In the genomic region with DNA sequence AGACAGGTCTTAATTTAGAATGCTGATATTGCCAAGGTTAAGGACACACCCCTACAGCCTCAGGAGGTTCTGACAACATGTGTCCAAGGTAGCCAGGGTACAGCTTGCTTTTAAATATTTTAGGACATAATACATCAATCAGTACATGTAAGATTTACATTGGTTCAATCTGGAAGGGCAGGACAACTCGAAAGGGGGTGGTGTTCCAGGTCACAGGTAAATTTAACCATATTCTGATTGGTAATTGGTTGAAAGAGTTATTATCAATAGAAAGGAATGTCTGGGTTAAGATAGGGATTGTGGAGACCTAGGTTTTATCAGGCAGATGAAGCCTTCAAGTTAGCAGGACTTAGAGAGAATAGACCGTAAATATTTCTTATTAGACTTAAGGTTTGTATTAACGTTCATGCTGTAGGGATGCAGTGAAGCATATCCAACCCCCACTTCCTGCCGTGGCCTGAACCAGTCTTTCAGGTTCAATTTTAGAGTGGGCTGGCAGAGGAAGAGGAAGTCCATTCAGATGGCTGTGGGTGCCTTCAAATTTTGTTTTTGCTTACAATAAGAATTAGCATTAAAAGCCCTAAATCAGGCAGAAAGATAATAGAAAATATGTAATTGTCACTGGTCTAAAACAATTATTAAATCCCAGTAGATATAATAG, we compare ENCODE assay signal across 12 cellular contexts.
DNase-seq lines count a peak whose midpoint lies in the region; ATAC-seq, FAIRE-seq and TF ChIP-seq lines count a peak whose summit lies in the region.
"Had no signal": no experiment of that assay in that cellular context is flagged by ENCODE, and none has a peak within 500 bp of the region (broad histone marks: within the 10 kb centered on the region; RNA-seq: fewer than 3 reads in every experiment).

No MANE protein-coding gene starts in this region.

- no peak for TF ChIP-seq EP300 in HepG2 (IDR thresholded peaks at IDR 0.05; ENCODE audit: low read depth in 2 of 2, low read length in 2 of 2)
- no peak for TF ChIP-seq EP300 in HepG2 (CRISPR knock-in tag; IDR thresholded peaks at IDR 0.05; ENCODE audit: borderline replicate concordance)
- TF ChIP-seq EP300 in esophagus muscularis mucosa (IDR thresholded peaks at IDR 0.05) = no peak

- no peak overlapping the region for H2AFZ ChIP-seq in HepG2 (ENCODE audit: low read length)

- POLR2A ChIA-PET in GM10248 (lab: Yijun Ruan, JAX) = no interaction called here
- POLR2A ChIA-PET in HepG2 (lab: Yijun Ruan, JAX) = no interaction called here

- no peak overlapping the region for H3K4me3 ChIP-seq in HepG2 (replicated peaks in 1 of 3; ENCODE audit: insufficient read depth in 1 of 3, low read depth in 2 of 3, low read length in 3 of 3)
- H3K4me3 ChIP-seq in esophagus muscularis mucosa = no peak overlapping the region
- H3K4me3 ChIP-seq: thyroid gland had no signal

- H3K4me1 Mint-ChIP-seq in activated naive CD8-positive, alpha-beta T cell treated with anti-CD3 and anti-CD28 coated beads, Interleukin-2, amount 50 U/mL, for 24 hours = no peaks in the 10 kb centered on the region
- H3K4me1 Mint-ChIP-seq: CD14-positive monocyte had no signal

- no peak overlapping the region for H3K4me2 ChIP-seq in HepG2 (ENCODE audit: low read depth, low read length)

- H3K27ac Mint-ChIP-seq in activated naive CD8-positive, alpha-beta T cell treated with anti-CD3 and anti-CD28 coated beads, Interleukin-2, amount 50 U/mL, for 24 hours = no peak overlapping the region
- H3K27ac Mint-ChIP-seq: CD14-positive monocyte had no signal

- BruUV-seq in HepG2 (replicated peaks; lab: Mats Ljungman, UMichigan) = no TSS peak

- CTCF ChIA-PET in GM10248 (lab: Yijun Ruan, JAX) = interaction anchor here (2.3 kb wide), 1 partner anchor 13 kb away, joined by 5 read pairs; no protein-coding TSS in a partner anchor
- CTCF ChIA-PET in HepG2 (lab: Yijun Ruan, JAX; ENCODE audit: low intra/inter-chr PET ratio, low total read pairs) = no interaction called here

- H3K27ac ChIP-seq in HepG2 (ENCODE audit: extremely low read length, insufficient read depth, low read length) = no peak overlapping the region
- no peak overlapping the region for H3K27ac ChIP-seq in esophagus muscularis mucosa (replicated peaks in 1 of 4)
- H3K27ac ChIP-seq: thyroid gland had no signal

- H3K79me2 ChIP-seq in HepG2 (ENCODE audit: insufficient read depth, low read length) = no peaks in the 10 kb centered on the region

- H3K4me1 ChIP-seq in HepG2 (ENCODE audit: insufficient read depth, low read length) (no peaks in the 10 kb centered on the region), esophagus muscularis mucosa (no peaks in the 10 kb centered on the region)
- H3K4me1 ChIP-seq: thyroid gland had no signal

- TF ChIP-seq CTCF in GM10248 (IDR thresholded peaks at IDR 0.05; ENCODE audit: control extremely low read depth, extremely low read depth, low read depth, missing control alignments) (no peak), HepG2 (CRISPR knock-in tag; IDR thresholded peaks at IDR 0.05) (no peak), esophagus muscularis mucosa (IDR thresholded peaks at IDR 0.05) (no peak)

- FAIRE-seq in HepG2 (lab: Jason Lieb, UNC) = no peak

- H3K9me3 ChIP-seq in HepG2 (ENCODE audit: low read length) (no peaks in the 10 kb centered on the region), esophagus muscularis mucosa (no peaks in the 10 kb centered on the region)
- H3K9me3 ChIP-seq: thyroid gland had no signal

- 5% methylated on average over 4 of the region's 4 CpGs for WGBS in HepG2 (ENCODE audit: low lambda C conversion rate)
- 66% methylated on average over 4 of the region's 4 CpGs for WGBS in esophagus muscularis mucosa

- H3K9ac ChIP-seq in HepG2 (ENCODE audit: insufficient read depth, low read depth, low read length) = no peak overlapping the region

- no peak for TF ChIP-seq POLR2A in HepG2 (IDR thresholded peaks at IDR 0.05; ENCODE audit: insufficient read depth in 1 of 2, low read depth in 2 of 2, low read length in 2 of 2)
- no peak for TF ChIP-seq POLR2A in esophagus muscularis mucosa (IDR thresholded peaks at IDR 0.05; ENCODE audit: low read depth)

- H4K20me1 ChIP-seq in HepG2 (ENCODE audit: insufficient read depth, low read length) = no peaks in the 10 kb centered on the region

- TF ChIP-seq RAD21 in HepG2 (CRISPR knock-in tag; IDR thresholded peaks at IDR 0.05) = no peak

- H3K36me3 Mint-ChIP-seq in activated naive CD8-positive, alpha-beta T cell treated with anti-CD3 and anti-CD28 coated beads, Interleukin-2, amount 50 U/mL, for 24 hours (ENCODE audit: low read depth) = no peaks in the 10 kb centered on the region
- H3K36me3 Mint-ChIP-seq: CD14-positive monocyte had no signal

- H3K4me3 Mint-ChIP-seq in activated naive CD8-positive, alpha-beta T cell treated with anti-CD3 and anti-CD28 coated beads, Interleukin-2, amount 50 U/mL, for 24 hours = no peak overlapping the region
- H3K4me3 Mint-ChIP-seq: CD14-positive monocyte had no signal

- H3K27me3 ChIP-seq in HepG2 (ENCODE audit: control insufficient read depth in 1 of 2, insufficient read depth in 2 of 2, low read length in 2 of 2) = no peaks in the 10 kb centered on the region
- no peaks in the 10 kb centered on the region for H3K27me3 ChIP-seq in esophagus muscularis mucosa
- H3K27me3 ChIP-seq: thyroid gland had no signal

- intact Hi-C loops in HepG2 (cut with micrococcal nuclease; ENCODE audit: unreplicated experiment) (no loop called here), esophagus muscularis mucosa (cut with DNase I) (no loop called here)

- H3K27me3 Mint-ChIP-seq in activated naive CD8-positive, alpha-beta T cell treated with anti-CD3 and anti-CD28 coated beads, Interleukin-2, amount 50 U/mL, for 24 hours = no peaks in the 10 kb centered on the region

- no peaks in the 10 kb centered on the region for H3K9me3 Mint-ChIP-seq in activated naive CD8-positive, alpha-beta T cell treated with anti-CD3 and anti-CD28 coated beads, Interleukin-2, amount 50 U/mL, for 24 hours

- peak; percentile 26 for DNase-seq in GM10248 (ENCODE audit: extremely low spot score)
- DNase-seq in NCI-H748 (lab: John Stamatoyannopoulos, UW; ENCODE audit: unreplicated experiment) = peak; percentile 66
- DNase-seq in HepG2 (ENCODE audit: low spot score) = no peak
- DNase-seq in activated naive CD8-positive, alpha-beta T cell treated with anti-CD3 and anti-CD28 coated beads, Interleukin-2, amount 50 U/mL, for 24 hours = no peak
- DNase-seq in LoVo (ENCODE audit: low spot score) = no peak
- DNase-seq in esophagus muscularis mucosa (ENCODE audit: extremely low spot score) = no peak
- DNase-seq: amygdala had no signal

- H3K36me3 ChIP-seq in HepG2 (replicated peaks in 1 of 2; ENCODE audit: control insufficient read depth in 1 of 2, insufficient read depth in 2 of 2, low read length in 2 of 2) (no peaks in the 10 kb centered on the region), esophagus muscularis mucosa (no peaks in the 10 kb centered on the region)
- H3K36me3 ChIP-seq: thyroid gland had no signal

- ATAC-seq in GM19438 (IDR thresholded peaks at IDR 0.05; ENCODE audit: low read depth, unreplicated experiment) (peak; percentile 97), HG03025 (IDR thresholded peaks at IDR 0.05; ENCODE audit: low FRiP score, unreplicated experiment) (peak; percentile 99), HepG2 (no peak)
- no peak for ATAC-seq in activated naive CD8-positive, alpha-beta T cell treated with anti-CD3 and anti-CD28 coated beads, Interleukin-2, amount 50 U/mL, for 24 hours
- ATAC-seq: activated CD4-positive, CD25-positive, alpha-beta regulatory T cell treated with anti-CD3 and anti-CD28 coated beads, Interleukin-2, amount 50 U/mL, for 24 hours had no signal

- in situ Hi-C loops in HepG2 (cut with HindIII; ENCODE audit: extremely low pct_ligation_motif_present, low pct_unique_long_range_greater_than_20kb) = no loop called here

TF ChIP-seq in HepG2, 621 proteins besides CTCF, POLR2A, EP300 and RAD21 (continues in another document):
- TF ChIP-seq AKNA (CRISPR knock-in tag; IDR thresholded peaks at IDR 0.05; ENCODE audit: borderline replicate concordance) (no peak), BCL6 (CRISPR knock-in tag; IDR thresholded peaks at IDR 0.05) (no peak), ZFY (CRISPR knock-in tag; IDR thresholded peaks at IDR 0.05) (no peak)
- TF ChIP-seq, protein P1, sequence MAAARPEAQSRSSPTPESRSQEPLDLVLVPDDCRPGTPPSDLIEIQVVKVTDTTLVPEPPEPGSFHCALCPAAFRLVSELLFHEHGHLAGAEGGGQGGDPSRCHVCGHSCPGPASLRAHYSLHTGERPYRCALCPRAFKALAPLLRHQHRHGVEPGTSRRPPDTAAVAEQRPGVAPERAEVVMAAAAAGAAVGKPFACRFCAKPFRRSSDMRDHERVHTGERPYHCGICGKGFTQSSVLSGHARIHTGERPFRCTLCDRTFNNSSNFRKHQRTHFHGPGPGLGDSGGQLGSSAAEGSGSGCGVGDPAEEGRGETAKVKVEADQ (CRISPR knock-in tag; IDR thresholded peaks at IDR 0.05; ENCODE audit: borderline replicate concordance) = no peak

Comparison
In these comparisons a context has a peak if more than half of its experiments do, and no peak if none do; other contexts are left out.
1. DNase-seq: peak in GM10248 (single experiment) and NCI-H748 (single experiment); none in HepG2 (single experiment), activated naive CD8-positive, alpha-beta T cell treated with anti-CD3 and anti-CD28 coated beads, Interleukin-2, amount 50 U/mL, for 24 hours (single experiment), LoVo (single experiment) and esophagus muscularis mucosa (single experiment).
2. ATAC-seq: peak in GM19438 (single experiment) and HG03025 (single experiment); none in HepG2 (single experiment) and activated naive CD8-positive, alpha-beta T cell treated with anti-CD3 and anti-CD28 coated beads, Interleukin-2, amount 50 U/mL, for 24 hours (single experiment).